In the genomic region with DNA sequence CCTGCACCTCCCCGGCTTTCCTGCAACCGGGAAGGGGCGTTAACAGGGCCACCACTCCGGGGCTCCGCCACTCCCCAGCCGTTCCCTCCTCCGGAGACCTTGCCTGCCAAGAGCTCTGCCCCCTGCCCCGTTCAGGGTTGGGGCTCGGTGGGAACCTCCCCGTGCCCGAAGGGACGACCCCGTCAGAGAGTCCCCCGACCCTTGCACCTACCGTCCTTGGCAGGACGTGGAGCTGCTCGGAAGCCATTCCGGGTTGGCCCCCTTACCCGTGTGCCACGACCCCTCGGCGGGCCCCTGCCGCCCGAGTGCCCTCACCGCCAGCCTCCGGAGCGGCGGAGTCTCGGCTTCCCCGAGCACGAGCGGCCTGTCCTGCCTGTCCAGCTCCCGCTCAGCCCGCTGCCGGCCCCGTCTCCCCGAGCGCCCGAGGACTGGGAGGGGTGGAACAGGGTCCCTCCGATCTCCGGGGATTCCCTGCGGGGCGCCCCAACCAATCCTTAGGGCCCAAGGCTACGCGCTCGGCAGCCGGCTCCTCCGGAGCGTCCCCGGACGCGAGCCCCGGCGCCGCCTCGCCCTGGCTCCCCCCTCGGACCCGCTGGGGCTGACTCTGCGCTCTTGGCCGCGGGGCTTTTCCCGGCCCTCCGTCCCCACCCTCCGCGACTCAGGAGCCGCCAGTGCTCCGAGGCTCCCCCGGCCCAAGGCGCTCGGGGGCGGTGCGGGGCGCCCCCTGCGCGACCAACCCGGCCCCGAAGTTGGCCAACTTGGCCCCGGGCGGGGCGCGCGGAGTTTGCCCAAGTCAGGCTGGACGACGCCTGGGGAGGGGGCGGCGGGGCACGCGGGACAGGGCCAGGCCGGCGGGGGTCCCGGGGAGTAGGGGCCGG, we compare ENCODE assay signal across 8 cellular contexts. TPM values are rescaled to one million over a fixed set of nuclear protein-coding genes. Genes with fewer than 3 reads are reported as not detected.
DNase-seq lines count a peak whose midpoint lies in the region; ATAC-seq, FAIRE-seq and TF ChIP-seq lines count a peak whose summit lies in the region.
"Had no signal": no experiment of that assay in that cellular context is flagged by ENCODE, and none has a peak within 500 bp of the region (broad histone marks: within the 10 kb centered on the region; RNA-seq: fewer than 3 reads in every experiment).

No MANE protein-coding gene starts in this region.

- no peak overlapping the region for H3K27ac Mint-ChIP-seq in dendritic cell treated with granulocyte-macrophage colony-stimulating factor and Interleukin-4, amounts not matched to agents 40 ng/mL and 50 ng/mL, for 4 days

- H3K36me3 Mint-ChIP-seq in dendritic cell treated with granulocyte-macrophage colony-stimulating factor and Interleukin-4, amounts not matched to agents 40 ng/mL and 50 ng/mL, for 4 days (ENCODE audit: low read depth) = no peaks in the 10 kb centered on the region

- TF ChIP-seq CTCF in right lobe of liver (IDR thresholded peaks at IDR 0.05) = no peak

- no peak for FAIRE-seq in HTR-8/SVneo (lab: Jason Lieb, UNC)

- H3K9me3 ChIP-seq in right lobe of liver (no peaks in the 10 kb centered on the region), thymus (ENCODE audit: control insufficient read depth) (no peaks in the 10 kb centered on the region)

- peak overlapping the region; percentile 39 for H3K4me3 Mint-ChIP-seq in dendritic cell treated with granulocyte-macrophage colony-stimulating factor and Interleukin-4, amounts not matched to agents 40 ng/mL and 50 ng/mL, for 4 days

- ATAC-seq in right lobe of liver = peak in 2 of 4 donors; percentile 4 to 23
- no peak for ATAC-seq in GM21423 (IDR thresholded peaks at IDR 0.05; ENCODE audit: unreplicated experiment)
- no peak for ATAC-seq in HG02884 (IDR thresholded peaks at IDR 0.05; ENCODE audit: unreplicated experiment)

- H3K9me3 Mint-ChIP-seq in dendritic cell treated with granulocyte-macrophage colony-stimulating factor and Interleukin-4, amounts not matched to agents 40 ng/mL and 50 ng/mL, for 4 days = no peaks in the 10 kb centered on the region

- H3K4me3 ChIP-seq in right lobe of liver (peak overlapping the region; percentile 33 to 49 (median 35)), thymus (ENCODE audit: low read length) (peak overlapping the region; percentile 37)

- DNase-seq in HTR-8/SVneo (ENCODE audit: insufficient read length, low spot score) = peak; percentile 39
- peak in 2 of 3 donors; percentile 25 to 62 for DNase-seq in right lobe of liver
- DNase-seq in activated naive CD4-positive, alpha-beta T cell treated with anti-CD3 and anti-CD28 coated beads, Interleukin-2, amount 50 U/mL, for 16 hours = no peak
- DNase-seq: MM.1S had no signal

- intact Hi-C loops in dendritic cell treated with granulocyte-macrophage colony-stimulating factor and Interleukin-4, amounts not matched to agents 40 ng/mL and 50 ng/mL, for 4 days (cut with micrococcal nuclease) = no loop called here
- intact Hi-C loops in right lobe of liver (cut with DNase I) = no loop called here

- WGBS in right lobe of liver (ENCODE audit: insufficient coverage, low coverage, low lambda C conversion rate, missing lambda C conversion rate) = 0% methylated on average over 6 of the region's 92 CpGs
- WGBS in thymus = 2% methylated on average over 92 of the region's 92 CpGs

- H3K27me3 ChIP-seq in right lobe of liver (peaks cover 0 to 16% of the 10 kb centered on the region in 2 donors), thymus (ENCODE audit: control insufficient read depth, insufficient read depth) (peaks cover 56% of the 10 kb centered on the region)

- H3K27ac ChIP-seq in right lobe of liver (peak overlapping the region; percentile 18 to 60 (median 26)), thymus (ENCODE audit: low read depth) (no peak overlapping the region)

- no peaks in the 10 kb centered on the region for H3K36me3 ChIP-seq in right lobe of liver
- no peaks in the 10 kb centered on the region for H3K36me3 ChIP-seq in thymus (ENCODE audit: control insufficient read depth, insufficient read depth)

- H3K4me1 ChIP-seq in right lobe of liver (peaks cover 0 to 14% (median 0%) of the 10 kb centered on the region in 4 donors), thymus (ENCODE audit: control insufficient read depth, insufficient read depth, low read length) (no peaks in the 10 kb centered on the region)

- peaks cover 69% of the 10 kb centered on the region for H3K27me3 Mint-ChIP-seq in dendritic cell treated with granulocyte-macrophage colony-stimulating factor and Interleukin-4, amounts not matched to agents 40 ng/mL and 50 ng/mL, for 4 days

- TF ChIP-seq POLR2A in right lobe of liver (IDR thresholded peaks at IDR 0.05) = no peak

- peaks cover 23% of the 10 kb centered on the region for H3K4me1 Mint-ChIP-seq in dendritic cell treated with granulocyte-macrophage colony-stimulating factor and Interleukin-4, amounts not matched to agents 40 ng/mL and 50 ng/mL, for 4 days (ENCODE audit: low read depth)

RNA-seq across cellular contexts. Expression of gene ADAMTS2, which starts 0.7 kb away (rescaled TPM):
- 10 to 100 TPM in 5 of 6 experiments, 1 to 10 TPM in 1; 6.3 to 18.9 (median 13.5) TPM for total RNA-seq in right lobe of liver
- polyA plus RNA-seq in thymus = 1.3 TPM
